ENCODE assay signal across 36 cellular contexts in the genomic region with DNA sequence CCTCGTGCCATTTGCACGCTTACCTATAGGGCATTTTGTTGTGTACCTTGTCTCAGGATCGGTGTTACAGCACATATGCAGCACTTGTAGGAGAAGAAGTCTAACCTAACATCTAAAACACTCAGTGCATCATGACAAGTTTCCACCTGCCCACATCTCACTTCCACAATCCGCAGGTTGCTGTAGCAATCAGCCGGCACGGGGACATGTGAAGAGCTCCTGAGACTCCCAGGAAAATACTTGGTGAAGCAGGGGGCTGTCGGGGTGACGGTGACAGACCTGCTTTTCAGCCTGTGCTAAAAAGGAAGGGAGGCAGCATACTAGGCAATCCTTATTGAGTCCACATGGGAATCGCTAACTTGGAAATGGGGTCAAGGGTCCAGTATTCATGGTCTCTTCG.
"Had no signal": no experiment of that assay in that cellular context is flagged by ENCODE, and none has a peak within 500 bp of the region (broad histone marks: within the 10 kb centered on the region; RNA-seq: fewer than 3 reads in every experiment).

No MANE protein-coding gene starts in this region.

- H3K27me3 Mint-ChIP-seq: activated B cell treated with CpG ODN at 0.5 μM for 24 hours; activated CD4-positive, alpha-beta memory T cell treated with anti-CD3 and anti-CD28 coated beads for 36 hours; activated CD4-positive, alpha-beta T cell treated with anti-CD3 and anti-CD28 coated beads, Interleukin-2, amount 10 ng/mL, durations not matched to agents 24 days and 14 days; activated CD8-positive, alpha-beta T cell treated with anti-CD3 and anti-CD28 coated beads for 36 hours; activated naive CD8-positive, alpha-beta T cell treated with anti-CD3 and anti-CD28 coated beads, Interleukin-2, amount 10 ng/mL, durations not matched to agents 7 days and 5 days had no signal

- H3K9me3 Mint-ChIP-seq: activated CD4-positive, alpha-beta T cell treated with anti-CD3 and anti-CD28 coated beads, Interleukin-2, amount 10 ng/mL, durations not matched to agents 24 days and 14 days; activated T-helper 1 cell treated with anti-CD3 and anti-CD28 coated beads, Interleukin-12 subunit alpha, Interleukin-12 subunit beta, Interleukin-2, Interleukin-4 antibody, amounts not matched to agents 30 ng/mL and 10 ng/mL and 1 ng/mL, durations not matched to agents 14 hours and 24 hours and 36 hours; activated T-helper 17 cell treated with anti-CD3 and anti-CD28 coated beads, Interleukin-2, amount 50 U/mL, for 72 hours had no signal

- H3K36me3 Mint-ChIP-seq: activated CD4-positive, alpha-beta memory T cell treated with anti-CD3 and anti-CD28 coated beads for 36 hours; activated naive CD8-positive, alpha-beta T cell; activated naive CD8-positive, alpha-beta T cell treated with anti-CD3 and anti-CD28 coated beads, Interleukin-2, amount 10 ng/mL, durations not matched to agents 7 days and 5 days had no signal

- DNase-seq: activated B cell treated with CpG ODN at 0.5 μM for 24 hours; activated CD4-positive, alpha-beta memory T cell treated with anti-CD3 and anti-CD28 coated beads for 36 hours; activated CD4-positive, alpha-beta T cell treated with anti-CD3 and anti-CD28 coated beads for 4 hours; activated CD4-positive, alpha-beta T cell treated with anti-CD3 and anti-CD28 coated beads, Interleukin-2, amount 10 ng/mL, durations not matched to agents 24 days and 14 days; activated CD4-positive, alpha-beta T cell treated with anti-CD3 and anti-CD28 coated beads, Interleukin-2, amount 50 U/mL, for 1 hour; activated CD4-positive, alpha-beta T cell treated with anti-CD3 and anti-CD28 coated beads, Interleukin-2, amount 50 U/mL, for 4 hours; activated CD4-positive, CD25-positive, alpha-beta regulatory T cell treated with anti-CD3 and anti-CD28 coated beads, Interleukin-2, amount 50 U/mL, for 72 hours; activated CD8-positive, alpha-beta memory T cell treated with anti-CD3 and anti-CD28 coated beads, Interleukin-2, amount 50 U/mL, for 4 hours; activated CD8-positive, alpha-beta T cell treated with anti-CD3 and anti-CD28 coated beads for 36 hours; activated effector memory CD4-positive, alpha-beta T cell treated with anti-CD3 and anti-CD28 coated beads, Interleukin-2, amount 50 U/mL, for 16 hours; activated gamma-delta T cell treated with Interleukin-2 at 50 U/mL for 16 hours; activated naive CD4-positive, alpha-beta T cell; activated naive CD4-positive, alpha-beta T cell treated with anti-CD3 and anti-CD28 coated beads for 36 hours; activated naive CD4-positive, alpha-beta T cell treated with anti-CD3 and anti-CD28 coated beads, Interleukin-2, amount 50 U/mL, for 16 hours; activated naive CD8-positive, alpha-beta T cell treated with anti-CD3 and anti-CD28 coated beads, Interleukin-2, amount 10 ng/mL, durations not matched to agents 7 days and 5 days; activated T-cell treated with anti-CD3 and anti-CD28 coated beads for 4 hours; activated T-cell treated with anti-CD3 and anti-CD28 coated beads, Interleukin-2, amount 50 U/mL, for 1 hour; activated T-cell treated with anti-CD3 and anti-CD28 coated beads, Interleukin-2, amount 50 U/mL, for 4 hours; activated T-cell treated with anti-CD3 and anti-CD28 coated beads, Interleukin-2, amount 50 U/mL, for 72 hours; amniotic stem cell; brain microvascular endothelial cell; central memory CD4-positive, alpha-beta T cell; SW 1271; T-helper 1 cell; T-helper 2 cell; T-helper 9 cell had no signal

- H3K4me3 ChIP-seq: adrenal gland, ascending aorta, breast epithelium, cardiac muscle cell had no signal

- H3K4me1 ChIP-seq: adrenal gland, ascending aorta, breast epithelium had no signal

- H3K36me3 ChIP-seq: adrenal gland, ascending aorta, brain microvascular endothelial cell, breast epithelium, cardiac muscle cell had no signal

- ATAC-seq: activated CD8-positive, alpha-beta T cell treated with anti-CD3 and anti-CD28 coated beads for 36 hours; activated T-cell treated with anti-CD3 and anti-CD28 coated beads, Interleukin-2, amount 50 U/mL, for 4 hours; activated T-cell treated with anti-CD3 and anti-CD28 coated beads, Interleukin-2, amount 50 U/mL, for 72 hours; activated T-helper 17 cell treated with anti-CD3 and anti-CD28 coated beads, Interleukin-2, amount 50 U/mL, for 72 hours had no signal

- H3K27ac Mint-ChIP-seq: activated B cell treated with CpG ODN at 0.5 μM for 24 hours; activated CD4-positive, alpha-beta memory T cell treated with anti-CD3 and anti-CD28 coated beads for 36 hours; activated CD4-positive, alpha-beta T cell treated with anti-CD3 and anti-CD28 coated beads, Interleukin-2, amount 10 ng/mL, durations not matched to agents 24 days and 14 days; activated CD8-positive, alpha-beta T cell treated with anti-CD3 and anti-CD28 coated beads for 36 hours; activated naive CD4-positive, alpha-beta T cell treated with anti-CD3 and anti-CD28 coated beads for 36 hours; activated naive CD8-positive, alpha-beta T cell; activated naive CD8-positive, alpha-beta T cell treated with anti-CD3 and anti-CD28 coated beads, Interleukin-2, amount 10 ng/mL, durations not matched to agents 7 days and 5 days; activated T-cell treated with anti-CD3 and anti-CD28 coated beads, Interleukin-2, amount 50 U/mL, for 72 hours; activated T-helper 1 cell treated with anti-CD3 and anti-CD28 coated beads, Interleukin-12 subunit alpha, Interleukin-12 subunit beta, Interleukin-2, Interleukin-4 antibody, amounts not matched to agents 30 ng/mL and 10 ng/mL and 1 ng/mL, durations not matched to agents 14 hours and 24 hours and 36 hours; activated T-helper 17 cell treated with anti-CD3 and anti-CD28 coated beads, Interleukin-2, amount 50 U/mL, for 72 hours; T-helper 1 cell treated with Interleukin-12 subunit alpha and Interleukin-12 subunit beta and Interleukin-4 antibody, amounts not matched to agents 30 μg/mL and 1 μg/mL, for 36 hours; T-helper 2 cell treated with Interferon-gamma antibody and Interleukin-4, amounts not matched to agents 5 μg/mL and 100 μg/mL, for 36 hours had no signal

- H3K4me3 Mint-ChIP-seq: activated B cell treated with CpG ODN at 0.5 μM for 24 hours; activated CD4-positive, alpha-beta memory T cell treated with anti-CD3 and anti-CD28 coated beads for 36 hours; activated CD4-positive, alpha-beta T cell treated with anti-CD3 and anti-CD28 coated beads, Interleukin-2, amount 10 ng/mL, durations not matched to agents 24 days and 14 days; activated CD8-positive, alpha-beta T cell treated with anti-CD3 and anti-CD28 coated beads for 36 hours; activated naive CD4-positive, alpha-beta T cell treated with anti-CD3 and anti-CD28 coated beads for 36 hours; activated naive CD8-positive, alpha-beta T cell; activated naive CD8-positive, alpha-beta T cell treated with anti-CD3 and anti-CD28 coated beads, Interleukin-2, amount 10 ng/mL, durations not matched to agents 7 days and 5 days; activated T-cell treated with anti-CD3 and anti-CD28 coated beads, Interleukin-2, amount 50 U/mL, for 4 hours; activated T-cell treated with anti-CD3 and anti-CD28 coated beads, Interleukin-2, amount 50 U/mL, for 72 hours; activated T-helper 1 cell treated with anti-CD3 and anti-CD28 coated beads, Interleukin-12 subunit alpha, Interleukin-12 subunit beta, Interleukin-2, Interleukin-4 antibody, amounts not matched to agents 30 ng/mL and 10 ng/mL and 1 ng/mL, durations not matched to agents 14 hours and 24 hours and 36 hours; activated T-helper 17 cell treated with anti-CD3 and anti-CD28 coated beads, Interleukin-2, amount 50 U/mL, for 72 hours; T-helper 1 cell treated with Interleukin-12 subunit alpha and Interleukin-12 subunit beta and Interleukin-4 antibody, amounts not matched to agents 30 μg/mL and 1 μg/mL, for 36 hours; T-helper 2 cell treated with Interferon-gamma antibody and Interleukin-4, amounts not matched to agents 5 μg/mL and 100 μg/mL, for 36 hours had no signal

- H3K9me3 ChIP-seq: adrenal gland had no signal

- H3K4me1 Mint-ChIP-seq: activated B cell treated with CpG ODN at 0.5 μM for 24 hours; activated CD4-positive, alpha-beta T cell treated with anti-CD3 and anti-CD28 coated beads, Interleukin-2, amount 10 ng/mL, durations not matched to agents 24 days and 14 days; activated naive CD8-positive, alpha-beta T cell treated with anti-CD3 and anti-CD28 coated beads, Interleukin-2, amount 10 ng/mL, durations not matched to agents 7 days and 5 days had no signal

- H3K27me3 ChIP-seq: adrenal gland, ascending aorta, brain microvascular endothelial cell, breast epithelium, cardiac muscle cell had no signal

- H3K27ac ChIP-seq: adrenal gland, ascending aorta, brain microvascular endothelial cell, breast epithelium, cardiac muscle cell, VCaP had no signal
